Comparison of ENCODE assay signal across 1 cellular context in the genomic region with DNA sequence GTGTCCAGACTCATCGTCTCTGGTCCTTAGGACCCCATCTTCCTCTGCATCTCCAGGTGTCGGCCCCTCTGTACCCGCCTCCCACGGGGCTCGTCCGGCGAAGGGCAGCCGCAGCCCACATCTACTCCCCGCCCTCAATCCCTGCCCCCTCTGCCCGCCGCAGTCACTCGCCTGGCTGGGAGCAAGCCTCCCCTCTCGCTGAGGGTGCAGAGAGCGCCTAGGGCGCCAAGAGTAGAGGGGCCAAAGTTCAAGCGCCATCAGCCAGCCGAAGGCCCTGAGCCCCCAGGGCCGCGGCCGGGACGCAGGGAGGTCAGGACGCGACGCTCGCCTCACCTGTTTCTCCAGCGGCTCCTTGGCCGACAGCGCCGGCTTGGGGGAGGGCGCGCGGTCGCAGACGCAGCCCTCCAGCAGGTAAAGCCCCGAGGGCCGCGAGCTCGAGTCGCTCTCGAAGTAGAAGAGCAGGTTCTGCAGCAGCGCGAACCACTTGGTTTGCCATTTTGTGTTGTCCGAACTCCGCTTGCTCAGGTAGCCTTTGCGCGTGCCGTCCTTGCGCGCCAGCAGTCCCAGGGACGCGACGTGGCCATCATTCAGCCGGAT.
A peak's percentile ranks its signal among the peaks of the same experiment; 100 is the strongest.
TF ChIP-seq lines count a peak whose summit lies in the region.

No MANE protein-coding gene starts in this region.

TF ChIP-seq in H1, 55 proteins besides CTCF, POLR2A, EP300 and RAD21 (continued from another document):
- TF ChIP-seq TCF12 (IDR thresholded peaks at IDR 0.05; ENCODE audit: low read depth, low read length) (no peak), CHD1 (IDR thresholded peaks at IDR 0.05; ENCODE audit: low read depth, low read length) (no peak), SIRT6 (IDR thresholded peaks at IDR 0.05; ENCODE audit: low read length) (no peak), NANOG (IDR thresholded peaks at IDR 0.05; ENCODE audit: insufficient read depth, low read depth, low read length, poor library complexity, severe bottlenecking) (no peak), SUZ12 (IDR thresholded peaks at IDR 0.05; ENCODE audit: low read length) (peak; percentile 85), ZNF274 (IDR thresholded peaks at IDR 0.05; ENCODE audit: borderline replicate concordance, extremely low read depth, low read length) (no peak), TAF7 (optimal IDR thresholded peaks at IDR 0.05; ENCODE audit: borderline replicate concordance, low read depth, low read length) (no peak), KDM4A (IDR thresholded peaks at IDR 0.05; ENCODE audit: low read depth, low read length, severe bottlenecking) (peak; percentile 91), RNF2 (IDR thresholded peaks at IDR 0.05; ENCODE audit: borderline replicate concordance, low read depth, low read length, missing control alignments, poor library complexity, severe bottlenecking) (peak; percentile 69)
- TF ChIP-seq, protein P1, sequence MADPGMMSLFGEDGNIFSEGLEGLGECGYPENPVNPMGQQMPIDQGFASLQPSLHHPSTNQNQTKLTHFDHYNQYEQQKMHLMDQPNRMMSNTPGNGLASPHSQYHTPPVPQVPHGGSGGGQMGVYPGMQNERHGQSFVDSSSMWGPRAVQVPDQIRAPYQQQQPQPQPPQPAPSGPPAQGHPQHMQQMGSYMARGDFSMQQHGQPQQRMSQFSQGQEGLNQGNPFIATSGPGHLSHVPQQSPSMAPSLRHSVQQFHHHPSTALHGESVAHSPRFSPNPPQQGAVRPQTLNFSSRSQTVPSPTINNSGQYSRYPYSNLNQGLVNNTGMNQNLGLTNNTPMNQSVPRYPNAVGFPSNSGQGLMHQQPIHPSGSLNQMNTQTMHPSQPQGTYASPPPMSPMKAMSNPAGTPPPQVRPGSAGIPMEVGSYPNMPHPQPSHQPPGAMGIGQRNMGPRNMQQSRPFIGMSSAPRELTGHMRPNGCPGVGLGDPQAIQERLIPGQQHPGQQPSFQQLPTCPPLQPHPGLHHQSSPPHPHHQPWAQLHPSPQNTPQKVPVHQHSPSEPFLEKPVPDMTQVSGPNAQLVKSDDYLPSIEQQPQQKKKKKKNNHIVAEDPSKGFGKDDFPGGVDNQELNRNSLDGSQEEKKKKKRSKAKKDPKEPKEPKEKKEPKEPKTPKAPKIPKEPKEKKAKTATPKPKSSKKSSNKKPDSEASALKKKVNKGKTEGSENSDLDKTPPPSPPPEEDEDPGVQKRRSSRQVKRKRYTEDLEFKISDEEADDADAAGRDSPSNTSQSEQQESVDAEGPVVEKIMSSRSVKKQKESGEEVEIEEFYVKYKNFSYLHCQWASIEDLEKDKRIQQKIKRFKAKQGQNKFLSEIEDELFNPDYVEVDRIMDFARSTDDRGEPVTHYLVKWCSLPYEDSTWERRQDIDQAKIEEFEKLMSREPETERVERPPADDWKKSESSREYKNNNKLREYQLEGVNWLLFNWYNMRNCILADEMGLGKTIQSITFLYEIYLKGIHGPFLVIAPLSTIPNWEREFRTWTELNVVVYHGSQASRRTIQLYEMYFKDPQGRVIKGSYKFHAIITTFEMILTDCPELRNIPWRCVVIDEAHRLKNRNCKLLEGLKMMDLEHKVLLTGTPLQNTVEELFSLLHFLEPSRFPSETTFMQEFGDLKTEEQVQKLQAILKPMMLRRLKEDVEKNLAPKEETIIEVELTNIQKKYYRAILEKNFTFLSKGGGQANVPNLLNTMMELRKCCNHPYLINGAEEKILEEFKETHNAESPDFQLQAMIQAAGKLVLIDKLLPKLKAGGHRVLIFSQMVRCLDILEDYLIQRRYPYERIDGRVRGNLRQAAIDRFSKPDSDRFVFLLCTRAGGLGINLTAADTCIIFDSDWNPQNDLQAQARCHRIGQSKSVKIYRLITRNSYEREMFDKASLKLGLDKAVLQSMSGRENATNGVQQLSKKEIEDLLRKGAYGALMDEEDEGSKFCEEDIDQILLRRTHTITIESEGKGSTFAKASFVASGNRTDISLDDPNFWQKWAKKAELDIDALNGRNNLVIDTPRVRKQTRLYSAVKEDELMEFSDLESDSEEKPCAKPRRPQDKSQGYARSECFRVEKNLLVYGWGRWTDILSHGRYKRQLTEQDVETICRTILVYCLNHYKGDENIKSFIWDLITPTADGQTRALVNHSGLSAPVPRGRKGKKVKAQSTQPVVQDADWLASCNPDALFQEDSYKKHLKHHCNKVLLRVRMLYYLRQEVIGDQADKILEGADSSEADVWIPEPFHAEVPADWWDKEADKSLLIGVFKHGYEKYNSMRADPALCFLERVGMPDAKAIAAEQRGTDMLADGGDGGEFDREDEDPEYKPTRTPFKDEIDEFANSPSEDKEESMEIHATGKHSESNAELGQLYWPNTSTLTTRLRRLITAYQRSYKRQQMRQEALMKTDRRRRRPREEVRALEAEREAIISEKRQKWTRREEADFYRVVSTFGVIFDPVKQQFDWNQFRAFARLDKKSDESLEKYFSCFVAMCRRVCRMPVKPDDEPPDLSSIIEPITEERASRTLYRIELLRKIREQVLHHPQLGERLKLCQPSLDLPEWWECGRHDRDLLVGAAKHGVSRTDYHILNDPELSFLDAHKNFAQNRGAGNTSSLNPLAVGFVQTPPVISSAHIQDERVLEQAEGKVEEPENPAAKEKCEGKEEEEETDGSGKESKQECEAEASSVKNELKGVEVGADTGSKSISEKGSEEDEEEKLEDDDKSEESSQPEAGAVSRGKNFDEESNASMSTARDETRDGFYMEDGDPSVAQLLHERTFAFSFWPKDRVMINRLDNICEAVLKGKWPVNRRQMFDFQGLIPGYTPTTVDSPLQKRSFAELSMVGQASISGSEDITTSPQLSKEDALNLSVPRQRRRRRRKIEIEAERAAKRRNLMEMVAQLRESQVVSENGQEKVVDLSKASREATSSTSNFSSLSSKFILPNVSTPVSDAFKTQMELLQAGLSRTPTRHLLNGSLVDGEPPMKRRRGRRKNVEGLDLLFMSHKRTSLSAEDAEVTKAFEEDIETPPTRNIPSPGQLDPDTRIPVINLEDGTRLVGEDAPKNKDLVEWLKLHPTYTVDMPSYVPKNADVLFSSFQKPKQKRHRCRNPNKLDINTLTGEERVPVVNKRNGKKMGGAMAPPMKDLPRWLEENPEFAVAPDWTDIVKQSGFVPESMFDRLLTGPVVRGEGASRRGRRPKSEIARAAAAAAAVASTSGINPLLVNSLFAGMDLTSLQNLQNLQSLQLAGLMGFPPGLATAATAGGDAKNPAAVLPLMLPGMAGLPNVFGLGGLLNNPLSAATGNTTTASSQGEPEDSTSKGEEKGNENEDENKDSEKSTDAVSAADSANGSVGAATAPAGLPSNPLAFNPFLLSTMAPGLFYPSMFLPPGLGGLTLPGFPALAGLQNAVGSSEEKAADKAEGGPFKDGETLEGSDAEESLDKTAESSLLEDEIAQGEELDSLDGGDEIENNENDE (IDR thresholded peaks at IDR 0.05; ENCODE audit: insufficient replicate concordance, low read length): no peak
